ENCODE assay signal across 1 cellular context in genomic region chr9:33817327-33818166, GRCh38.
TF ChIP-seq lines count a peak whose summit lies in the region.

No MANE protein-coding gene starts in this region.

TF ChIP-seq in HepG2, 621 proteins besides CTCF, POLR2A, EP300 and RAD21 (continued from another document and continues in another):
- TF ChIP-seq, protein P1, sequence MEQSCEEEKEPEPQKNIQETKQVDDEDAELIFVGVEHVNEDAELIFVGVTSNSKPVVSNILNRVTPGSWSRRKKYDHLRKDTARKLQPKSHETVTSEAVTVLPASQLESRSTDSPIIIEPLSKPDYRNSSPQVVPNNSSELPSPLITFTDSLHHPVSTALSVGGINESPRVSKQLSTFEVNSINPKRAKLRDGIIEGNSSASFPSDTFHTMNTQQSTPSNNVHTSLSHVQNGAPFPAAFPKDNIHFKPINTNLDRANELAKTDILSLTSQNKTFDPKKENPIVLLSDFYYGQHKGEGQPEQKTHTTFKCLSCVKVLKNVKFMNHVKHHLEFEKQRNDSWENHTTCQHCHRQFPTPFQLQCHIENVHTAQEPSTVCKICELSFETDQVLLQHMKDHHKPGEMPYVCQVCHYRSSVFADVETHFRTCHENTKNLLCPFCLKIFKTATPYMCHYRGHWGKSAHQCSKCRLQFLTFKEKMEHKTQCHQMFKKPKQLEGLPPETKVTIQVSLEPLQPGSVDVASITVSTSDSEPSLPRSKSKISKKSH (CRISPR knock-in tag; IDR thresholded peaks at IDR 0.05; ENCODE audit: borderline replicate concordance), result peak; percentile 15; the same call in 1 of the 2 replicates
- TF ChIP-seq GABPA (IDR thresholded peaks at IDR 0.05; ENCODE audit: low read depth, low read length) (no peak), GABPA (CRISPR knock-in tag; IDR thresholded peaks at IDR 0.05; ENCODE audit: low read depth) (0 out of 2 replicates have a peak, but pooled peaks have one; percentile 8), AGO2 (optimal IDR thresholded peaks at IDR 0.05; ENCODE audit: low read depth, low read length) (peak; percentile 70), SALL2 (CRISPR knock-in tag; IDR thresholded peaks at IDR 0.05) (0 out of 2 replicates have a peak, but pooled peaks have one; percentile 5), ARID4A (CRISPR knock-in tag; IDR thresholded peaks at IDR 0.05; ENCODE audit: borderline replicate concordance) (peak; percentile 12; the same call in 1 of the 2 replicates), ZFX (CRISPR knock-in tag; IDR thresholded peaks at IDR 0.05; ENCODE audit: low read depth) (peak; percentile 64), ZNF331 (CRISPR knock-in tag; IDR thresholded peaks at IDR 0.05) (0 out of 2 replicates have a peak, but pooled peaks have one; percentile 21), ZNF281 (CRISPR knock-in tag; IDR thresholded peaks at IDR 0.05; ENCODE audit: borderline replicate concordance) (0 out of 2 replicates have a peak, but pooled peaks have one; percentile 44), RBFOX2 (IDR thresholded peaks at IDR 0.05; ENCODE audit: low read depth, low read length) (peak; percentile 34; the same call in 1 of the 2 replicates), ZNF607 (CRISPR knock-in tag; IDR thresholded peaks at IDR 0.05; ENCODE audit: borderline replicate concordance) (peak; percentile 49), NFKB2 (CRISPR knock-in tag; IDR thresholded peaks at IDR 0.05; ENCODE audit: borderline replicate concordance) (peak; percentile 53; the same call in 1 of the 2 replicates), HOXA3 (CRISPR knock-in tag; IDR thresholded peaks at IDR 0.05) (0 out of 2 replicates have a peak, but pooled peaks have one; percentile 14), ZNF564 (CRISPR knock-in tag; IDR thresholded peaks at IDR 0.05) (0 out of 2 replicates have a peak, but pooled peaks have one; percentile 44), MED13 (CRISPR knock-in tag; IDR thresholded peaks at IDR 0.05) (no peak), RORA (CRISPR knock-in tag; IDR thresholded peaks at IDR 0.05) (no peak), SAP130 (CRISPR knock-in tag; IDR thresholded peaks at IDR 0.05; ENCODE audit: low read depth) (peak; percentile 54), FOXP4 (CRISPR knock-in tag; IDR thresholded peaks at IDR 0.05) (no peak), FOXO1 (CRISPR knock-in tag; IDR thresholded peaks at IDR 0.05) (0 out of 2 replicates have a peak, but pooled peaks have one; percentile 11), PHF8 (CRISPR knock-in tag; IDR thresholded peaks at IDR 0.05) (peak; percentile 59), BORCS8-MEF2B (CRISPR knock-in tag; IDR thresholded peaks at IDR 0.05) (0 out of 2 replicates have a peak, but pooled peaks have one; percentile 23), ZNF546 (CRISPR knock-in tag; conservative IDR thresholded peaks at IDR 0.05) (0 out of 2 replicates have a peak, but pooled peaks have one; percentile 22), MAZ (IDR thresholded peaks at IDR 0.05; ENCODE audit: borderline replicate concordance, low read depth, low read length) (no peak), MAZ (CRISPR knock-in tag; IDR thresholded peaks at IDR 0.05; ENCODE audit: low read depth) (peak; percentile 28; the same call in 1 of the 2 replicates), ZBTB7B (CRISPR knock-in tag; IDR thresholded peaks at IDR 0.05) (peak; percentile 67; the same call in 1 of the 2 replicates), KDM2A (CRISPR knock-in tag; IDR thresholded peaks at IDR 0.05; ENCODE audit: borderline replicate concordance, low read depth) (peak; percentile 19; the same call in 1 of the 2 replicates), YY1 (IDR thresholded peaks at IDR 0.05; ENCODE audit: insufficient read depth, insufficient replicate concordance, low read depth, low read length) (peak; percentile 45), POLR2G (IDR thresholded peaks at IDR 0.05; ENCODE audit: low read depth, low read length) (peak; percentile 62), ZNF891 (CRISPR knock-in tag; IDR thresholded peaks at IDR 0.05) (peak; percentile 68; the same call in 1 of the 2 replicates)
- TF ChIP-seq, protein P2, sequence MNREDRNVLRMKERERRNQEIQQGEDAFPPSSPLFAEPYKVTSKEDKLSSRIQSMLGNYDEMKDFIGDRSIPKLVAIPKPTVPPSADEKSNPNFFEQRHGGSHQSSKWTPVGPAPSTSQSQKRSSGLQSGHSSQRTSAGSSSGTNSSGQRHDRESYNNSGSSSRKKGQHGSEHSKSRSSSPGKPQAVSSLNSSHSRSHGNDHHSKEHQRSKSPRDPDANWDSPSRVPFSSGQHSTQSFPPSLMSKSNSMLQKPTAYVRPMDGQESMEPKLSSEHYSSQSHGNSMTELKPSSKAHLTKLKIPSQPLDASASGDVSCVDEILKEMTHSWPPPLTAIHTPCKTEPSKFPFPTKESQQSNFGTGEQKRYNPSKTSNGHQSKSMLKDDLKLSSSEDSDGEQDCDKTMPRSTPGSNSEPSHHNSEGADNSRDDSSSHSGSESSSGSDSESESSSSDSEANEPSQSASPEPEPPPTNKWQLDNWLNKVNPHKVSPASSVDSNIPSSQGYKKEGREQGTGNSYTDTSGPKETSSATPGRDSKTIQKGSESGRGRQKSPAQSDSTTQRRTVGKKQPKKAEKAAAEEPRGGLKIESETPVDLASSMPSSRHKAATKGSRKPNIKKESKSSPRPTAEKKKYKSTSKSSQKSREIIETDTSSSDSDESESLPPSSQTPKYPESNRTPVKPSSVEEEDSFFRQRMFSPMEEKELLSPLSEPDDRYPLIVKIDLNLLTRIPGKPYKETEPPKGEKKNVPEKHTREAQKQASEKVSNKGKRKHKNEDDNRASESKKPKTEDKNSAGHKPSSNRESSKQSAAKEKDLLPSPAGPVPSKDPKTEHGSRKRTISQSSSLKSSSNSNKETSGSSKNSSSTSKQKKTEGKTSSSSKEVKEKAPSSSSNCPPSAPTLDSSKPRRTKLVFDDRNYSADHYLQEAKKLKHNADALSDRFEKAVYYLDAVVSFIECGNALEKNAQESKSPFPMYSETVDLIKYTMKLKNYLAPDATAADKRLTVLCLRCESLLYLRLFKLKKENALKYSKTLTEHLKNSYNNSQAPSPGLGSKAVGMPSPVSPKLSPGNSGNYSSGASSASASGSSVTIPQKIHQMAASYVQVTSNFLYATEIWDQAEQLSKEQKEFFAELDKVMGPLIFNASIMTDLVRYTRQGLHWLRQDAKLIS (CRISPR knock-in tag; IDR thresholded peaks at IDR 0.05), result 0 out of 2 replicates have a peak, but pooled peaks have one; percentile 44
- TF ChIP-seq, protein P3, sequence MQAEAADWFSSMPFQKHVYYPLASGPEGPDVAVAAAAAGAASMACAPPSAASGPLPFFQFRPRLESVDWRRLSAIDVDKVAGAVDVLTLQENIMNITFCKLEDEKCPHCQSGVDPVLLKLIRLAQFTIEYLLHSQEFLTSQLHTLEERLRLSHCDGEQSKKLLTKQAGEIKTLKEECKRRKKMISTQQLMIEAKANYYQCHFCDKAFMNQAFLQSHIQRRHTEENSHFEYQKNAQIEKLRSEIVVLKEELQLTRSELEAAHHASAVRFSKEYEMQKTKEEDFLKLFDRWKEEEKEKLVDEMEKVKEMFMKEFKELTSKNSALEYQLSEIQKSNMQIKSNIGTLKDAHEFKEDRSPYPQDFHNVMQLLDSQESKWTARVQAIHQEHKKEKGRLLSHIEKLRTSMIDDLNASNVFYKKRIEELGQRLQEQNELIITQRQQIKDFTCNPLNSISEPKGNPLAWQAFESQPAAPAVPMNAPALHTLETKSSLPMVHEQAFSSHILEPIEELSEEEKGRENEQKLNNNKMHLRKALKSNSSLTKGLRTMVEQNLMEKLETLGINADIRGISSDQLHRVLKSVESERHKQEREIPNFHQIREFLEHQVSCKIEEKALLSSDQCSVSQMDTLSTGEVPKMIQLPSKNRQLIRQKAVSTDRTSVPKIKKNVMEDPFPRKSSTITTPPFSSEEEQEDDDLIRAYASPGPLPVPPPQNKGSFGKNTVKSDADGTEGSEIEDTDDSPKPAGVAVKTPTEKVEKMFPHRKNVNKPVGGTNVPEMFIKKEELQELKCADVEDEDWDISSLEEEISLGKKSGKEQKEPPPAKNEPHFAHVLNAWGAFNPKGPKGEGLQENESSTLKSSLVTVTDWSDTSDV (CRISPR knock-in tag; IDR thresholded peaks at IDR 0.05), result 0 out of 2 replicates have a peak, but pooled peaks have one; percentile 36
- TF ChIP-seq, protein P4, sequence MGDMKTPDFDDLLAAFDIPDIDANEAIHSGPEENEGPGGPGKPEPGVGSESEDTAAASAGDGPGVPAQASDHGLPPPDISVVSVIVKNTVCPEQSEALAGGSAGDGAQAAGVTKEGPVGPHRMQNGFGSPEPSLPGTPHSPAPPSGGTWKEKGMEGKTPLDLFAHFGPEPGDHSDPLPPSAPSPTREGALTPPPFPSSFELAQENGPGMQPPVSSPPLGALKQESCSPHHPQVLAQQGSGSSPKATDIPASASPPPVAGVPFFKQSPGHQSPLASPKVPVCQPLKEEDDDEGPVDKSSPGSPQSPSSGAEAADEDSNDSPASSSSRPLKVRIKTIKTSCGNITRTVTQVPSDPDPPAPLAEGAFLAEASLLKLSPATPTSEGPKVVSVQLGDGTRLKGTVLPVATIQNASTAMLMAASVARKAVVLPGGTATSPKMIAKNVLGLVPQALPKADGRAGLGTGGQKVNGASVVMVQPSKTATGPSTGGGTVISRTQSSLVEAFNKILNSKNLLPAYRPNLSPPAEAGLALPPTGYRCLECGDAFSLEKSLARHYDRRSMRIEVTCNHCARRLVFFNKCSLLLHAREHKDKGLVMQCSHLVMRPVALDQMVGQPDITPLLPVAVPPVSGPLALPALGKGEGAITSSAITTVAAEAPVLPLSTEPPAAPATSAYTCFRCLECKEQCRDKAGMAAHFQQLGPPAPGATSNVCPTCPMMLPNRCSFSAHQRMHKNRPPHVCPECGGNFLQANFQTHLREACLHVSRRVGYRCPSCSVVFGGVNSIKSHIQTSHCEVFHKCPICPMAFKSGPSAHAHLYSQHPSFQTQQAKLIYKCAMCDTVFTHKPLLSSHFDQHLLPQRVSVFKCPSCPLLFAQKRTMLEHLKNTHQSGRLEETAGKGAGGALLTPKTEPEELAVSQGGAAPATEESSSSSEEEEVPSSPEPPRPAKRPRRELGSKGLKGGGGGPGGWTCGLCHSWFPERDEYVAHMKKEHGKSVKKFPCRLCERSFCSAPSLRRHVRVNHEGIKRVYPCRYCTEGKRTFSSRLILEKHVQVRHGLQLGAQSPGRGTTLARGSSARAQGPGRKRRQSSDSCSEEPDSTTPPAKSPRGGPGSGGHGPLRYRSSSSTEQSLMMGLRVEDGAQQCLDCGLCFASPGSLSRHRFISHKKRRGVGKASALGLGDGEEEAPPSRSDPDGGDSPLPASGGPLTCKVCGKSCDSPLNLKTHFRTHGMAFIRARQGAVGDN (CRISPR knock-in tag; IDR thresholded peaks at IDR 0.05), result peak; percentile 40; the same call in 1 of the 2 replicates
